Comparison of ENCODE assay signal across 8 cellular contexts in the genomic region with DNA sequence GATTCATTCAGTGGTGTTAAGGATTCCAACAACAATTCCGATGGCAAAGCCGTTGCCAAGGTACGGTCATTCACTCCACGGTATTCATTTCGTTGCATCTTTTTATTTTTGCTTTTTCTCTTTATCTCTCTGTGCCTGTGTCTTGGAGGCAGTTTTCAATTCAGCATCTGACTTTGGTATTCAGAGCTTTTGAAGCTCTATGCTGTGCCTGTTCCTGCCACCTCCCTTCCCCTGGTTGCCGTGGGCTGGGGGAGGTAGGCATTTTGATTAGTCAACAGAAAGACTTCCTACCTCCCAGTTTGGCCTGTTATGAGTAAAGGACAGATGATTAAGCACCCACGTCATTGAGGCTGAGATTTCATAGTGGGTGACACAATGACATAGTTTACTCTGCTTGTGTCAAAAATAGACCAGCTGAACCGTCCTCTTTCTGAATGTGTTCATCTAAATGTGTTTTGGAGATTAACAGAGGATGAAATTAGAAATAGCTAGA.
DNase-seq lines count a peak whose midpoint lies in the region; ATAC-seq, FAIRE-seq and TF ChIP-seq lines count a peak whose summit lies in the region.

No MANE protein-coding gene starts in this region.

- CTCF ChIA-PET in Panc1 (lab: Charles Lee), result no interaction called here

- H3K36me3 ChIP-seq in Panc1 (ENCODE audit: control insufficient read depth, insufficient read depth, low read length) (peaks cover 7% of the 10 kb centered on the region), right atrium auricular region (peaks cover 37% of the 10 kb centered on the region)

- H3K4me3 ChIP-seq in Panc1 (ENCODE audit: low read depth in 2 of 2, low read length in 2 of 2), result peak overlapping the region; percentile 40 to 68
- H3K4me3 ChIP-seq in right atrium auricular region, result peak overlapping the region; percentile 62 to 82
- peak overlapping the region; percentile 31 to 54 (median 41) for H3K4me3 ChIP-seq in skin epidermis

- POLR2A ChIA-PET in Panc1 (lab: Charles Lee), result no interaction called here

- DNase-seq in GM12892 (ENCODE audit: insufficient read length) (no peak), Panc1 (ENCODE audit: low read depth, low spot score) (peak; percentile 92), right atrium auricular region (ENCODE audit: low spot score) (peak; percentile 91), HuH-7.5 (ENCODE audit: low spot score) (no peak), NCI-H2196 (lab: John Stamatoyannopoulos, UW; ENCODE audit: unreplicated experiment) (no peak)
- DNase-seq in activated naive CD4-positive, alpha-beta T cell treated with anti-CD3 and anti-CD28 coated beads, Interleukin-2, amount 50 U/mL, for 16 hours, result peak; percentile 82

- H3K4me1 ChIP-seq in Panc1 (ENCODE audit: control insufficient read depth, insufficient read depth, low read length) (peaks cover 60% of the 10 kb centered on the region), right atrium auricular region (peaks cover 0 to 77% of the 10 kb centered on the region in 2 donors)

- no peaks in the 10 kb centered on the region for H3K27me3 ChIP-seq in Panc1 (ENCODE audit: control insufficient read depth, insufficient read depth, low read length)
- H3K27me3 ChIP-seq in right atrium auricular region, result no peaks in the 10 kb centered on the region

- TF ChIP-seq CTCF in Panc1 (IDR thresholded peaks at IDR 0.05), result no peak
- no peak for TF ChIP-seq CTCF in right atrium auricular region (IDR thresholded peaks at IDR 0.05)

- ATAC-seq in HG02588 (IDR thresholded peaks at IDR 0.05; ENCODE audit: unreplicated experiment) (peak; percentile 50), Panc1 (peak; percentile 47)

- in situ Hi-C loops in Panc1 (cut with HindIII; ENCODE audit: low pct_unique_long_range_greater_than_20kb, low sequenced_read_pairs), result no loop called here

- intact Hi-C loops in Panc1 (cut with micrococcal nuclease; ENCODE audit: unreplicated experiment), result no loop called here

- FAIRE-seq in GM12892 (lab: Jason Lieb, UNC), result peak; percentile 80

- H3K9me3 ChIP-seq in Panc1 (ENCODE audit: control insufficient read depth, insufficient read depth, low read depth, low read length) (no peaks in the 10 kb centered on the region), right atrium auricular region (no peaks in the 10 kb centered on the region)

- TF ChIP-seq POLR2A in GM12892 (IDR thresholded peaks at IDR 0.05; ENCODE audit: low read depth, low read length), result peak; percentile 73

- peak overlapping the region; percentile 87 for H3K27ac ChIP-seq in Panc1 (ENCODE audit: low read length)
- peak overlapping the region; percentile 97 to 98 for H3K27ac ChIP-seq in right atrium auricular region
- H3K27ac ChIP-seq in skin epidermis, result peak overlapping the region; percentile 47 to 98 (median 92)

- no TSS peak for BruUV-seq in Panc1 (replicated peaks; lab: Mats Ljungman, UMichigan)

Comparison
In these comparisons a context has a peak if more than half of its experiments do, and no peak if none do; other contexts are left out.
1. DNase-seq: peak in Panc1 (single experiment), activated naive CD4-positive, alpha-beta T cell treated with anti-CD3 and anti-CD28 coated beads, Interleukin-2, amount 50 U/mL, for 16 hours (single experiment) and right atrium auricular region (single experiment); none in GM12892 (single experiment), HuH-7.5 (single experiment) and NCI-H2196 (single experiment).
2. Peak in every context shown above with its lines, with median percentiles within 50 percentile points of each other: H3K27ac ChIP-seq and H3K4me3 ChIP-seq.